In the genomic region with DNA sequence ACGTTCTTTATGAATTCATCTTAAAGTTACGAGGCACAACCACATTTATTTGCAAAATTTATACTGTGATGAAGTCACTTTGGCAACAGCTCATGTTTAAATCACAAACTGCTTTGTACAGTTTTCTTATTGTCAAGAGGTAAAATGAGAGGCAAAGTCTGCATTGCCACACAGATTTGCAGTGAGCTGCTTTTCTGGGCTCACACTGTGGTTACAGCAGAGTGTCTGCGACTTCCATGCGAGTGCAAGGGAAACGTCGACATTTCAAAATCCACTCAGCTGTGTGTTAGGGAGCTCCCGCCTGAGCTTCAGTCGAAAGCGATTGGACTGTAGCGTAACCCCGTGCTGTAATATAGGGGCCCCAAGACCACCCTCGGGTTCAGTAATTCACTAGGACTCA, we compare ENCODE assay signal across 29 cellular contexts. TPM values are rescaled to one million over a fixed set of nuclear protein-coding genes. Genes with fewer than 3 reads are reported as not detected.
"Had no signal": no experiment of that assay in that cellular context is flagged by ENCODE, and none has a peak within 500 bp of the region (broad histone marks: within the 10 kb centered on the region; RNA-seq: fewer than 3 reads in every experiment).

No MANE protein-coding gene starts in this region.

- H3K27ac Mint-ChIP-seq: endodermal cell; immature natural killer cell; memory B cell; natural killer cell treated with Interleukin-12 subunit alpha and Interleukin-12 subunit beta and Interleukin-15 and Interleukin-18, amount 100 ng/mL, for 72 hours; progenitor cell of endocrine pancreas; stimulated activated naive CD8-positive, alpha-beta T cell treated with anti-CD3 and anti-CD28 coated beads, Interleukin-15, amount 100 ng/mL, for 72 hours had no signal

- H3K36me3 Mint-ChIP-seq: immature natural killer cell; natural killer cell treated with Interleukin-12 subunit alpha and Interleukin-12 subunit beta and Interleukin-15 and Interleukin-18, amount 100 ng/mL, for 72 hours had no signal

- H3K27me3 Mint-ChIP-seq: memory B cell; natural killer cell treated with Interleukin-12 subunit alpha and Interleukin-12 subunit beta and Interleukin-15 and Interleukin-18, amount 100 ng/mL, for 72 hours; progenitor cell of endocrine pancreas; stimulated activated naive CD8-positive, alpha-beta T cell treated with anti-CD3 and anti-CD28 coated beads, Interleukin-15, amount 100 ng/mL, for 72 hours had no signal

- ATAC-seq: esophagus mucosa; gastrocnemius medialis; left ventricle myocardium superior; stimulated activated naive CD8-positive, alpha-beta T cell treated with anti-CD3 and anti-CD28 coated beads, Interleukin-15, amount 100 ng/mL, for 72 hours had no signal

- H3K9me3 Mint-ChIP-seq: immature natural killer cell; memory B cell; natural killer cell treated with Interleukin-12 subunit alpha and Interleukin-12 subunit beta and Interleukin-15 and Interleukin-18, amount 100 ng/mL, for 72 hours; stimulated activated naive CD8-positive, alpha-beta T cell treated with anti-CD3 and anti-CD28 coated beads, Interleukin-15, amount 100 ng/mL, for 72 hours had no signal

- H3K9me3 ChIP-seq: gastrocnemius medialis, neutrophil, suprapubic skin, vagina had no signal

- H3K4me3 Mint-ChIP-seq: endodermal cell; immature natural killer cell; memory B cell; natural killer cell treated with Interleukin-12 subunit alpha and Interleukin-12 subunit beta and Interleukin-15 and Interleukin-18, amount 100 ng/mL, for 72 hours; neural crest cell; stimulated activated naive CD8-positive, alpha-beta T cell treated with anti-CD3 and anti-CD28 coated beads, Interleukin-15, amount 100 ng/mL, for 72 hours had no signal

- H3K4me1 ChIP-seq: parathyroid adenoma had no signal

- DNase-seq: dorsolateral prefrontal cortex; effector CD8-positive, alpha-beta T cell; endodermal cell; foreskin fibroblast; gastrocnemius medialis; head of caudate nucleus; immature natural killer cell; kidney glomerular epithelial cell; left colon; stimulated activated CD4-positive, alpha-beta T cell treated with anti-CD3 and anti-CD28 coated beads, Interleukin-12 subunit alpha, Interleukin-12 subunit beta, amount 100 ng/mL, for 4 hours; stimulated activated CD4-positive, alpha-beta T cell treated with anti-CD3 and anti-CD28 coated beads, Interleukin-1b, Interleukin-23, amount 100 ng/mL, for 48 hours; stimulated activated CD4-positive, alpha-beta T cell treated with anti-CD3 and anti-CD28 coated beads, Interleukin-4, amount 100 ng/mL, for 1 hour; stimulated activated CD8-positive, alpha-beta memory T cell treated with anti-CD3 and anti-CD28 coated beads, Interleukin-4, amount 100 ng/mL, for 48 hours; stimulated activated naive CD4-positive, alpha-beta T cell; stimulated activated naive CD8-positive, alpha-beta T cell treated with anti-CD3 and anti-CD28 coated beads, Interleukin-15, amount 100 ng/mL, for 72 hours had no signal

- H3K4me3 ChIP-seq: dorsolateral prefrontal cortex, gastrocnemius medialis, hepatocyte, lung, smooth muscle cell, suprapubic skin, vagina had no signal

- H3K27me3 ChIP-seq: dorsolateral prefrontal cortex, gastrocnemius medialis, hepatocyte, neutrophil, suprapubic skin, vagina had no signal

- H3K4me1 Mint-ChIP-seq: endodermal cell had no signal

- H3K27ac ChIP-seq: dorsolateral prefrontal cortex, epithelial cell of prostate, gastrocnemius medialis, hepatocyte, neutrophil, parathyroid adenoma, suprapubic skin, vagina had no signal

- H3K36me3 ChIP-seq: gastrocnemius medialis, neutrophil, suprapubic skin, vagina had no signal

RNA-seq across cellular contexts. Expression of a gene that starts 34.3 kb away (rescaled TPM):
- total RNA-seq: gastrocnemius medialis, hepatocyte, vagina had no signal
